10 cellular contexts compared by ENCODE assay signal in genomic region chr2:200618590-200619021, GRCh38. TPM values are rescaled to one million over a fixed set of nuclear protein-coding genes. Genes with fewer than 3 reads are reported as not detected.
DNase-seq lines count a peak whose midpoint lies in the region; ATAC-seq and TF ChIP-seq lines count a peak whose summit lies in the region.
"Had no signal": no experiment of that assay in that cellular context is flagged by ENCODE, and none has a peak within 500 bp of the region (broad histone marks: within the 10 kb centered on the region; RNA-seq: fewer than 3 reads in every experiment).

No MANE protein-coding gene starts in this region.

- no peaks in the 10 kb centered on the region for H3K9me3 Mint-ChIP-seq in activated naive CD8-positive, alpha-beta T cell treated with anti-CD3 and anti-CD28 coated beads for 36 hours
- H3K9me3 Mint-ChIP-seq: IgD-negative memory B cell had no signal

- no peak overlapping the region for H3K4me3 Mint-ChIP-seq in activated naive CD8-positive, alpha-beta T cell treated with anti-CD3 and anti-CD28 coated beads for 36 hours
- H3K4me3 Mint-ChIP-seq: IgD-negative memory B cell had no signal

- no peak overlapping the region for H3K27ac ChIP-seq in C4-2B
- H3K27ac ChIP-seq: esophagus squamous epithelium had no signal

- no peak overlapping the region for H3K27ac Mint-ChIP-seq in activated naive CD8-positive, alpha-beta T cell treated with anti-CD3 and anti-CD28 coated beads for 36 hours

- DNase-seq in Kasumi-1 (lab: John Stamatoyannopoulos, UW), result peak; percentile 71 to 83
- DNase-seq in amniotic epithelial cell (ENCODE audit: low read depth), result peak; percentile 47
- DNase-seq in medulla oblongata (ENCODE audit: extremely low spot score), result peak; percentile 55
- no peak for DNase-seq in activated naive CD8-positive, alpha-beta T cell treated with anti-CD3 and anti-CD28 coated beads for 36 hours
- DNase-seq in NCI-H1105 (lab: John Stamatoyannopoulos, UW), result no peak
- DNase-seq: esophagus squamous epithelium had no signal

- peak; percentile 27 for TF ChIP-seq CTCF in C4-2B (conservative IDR thresholded peaks at IDR 0.05)

- H3K27me3 Mint-ChIP-seq in activated naive CD8-positive, alpha-beta T cell treated with anti-CD3 and anti-CD28 coated beads for 36 hours, result peaks cover 6% of the 10 kb centered on the region

- H3K36me3 Mint-ChIP-seq in activated naive CD8-positive, alpha-beta T cell treated with anti-CD3 and anti-CD28 coated beads for 36 hours, result no peaks in the 10 kb centered on the region
- H3K36me3 Mint-ChIP-seq: IgD-negative memory B cell had no signal

- no peak for ATAC-seq in HG03354 (IDR thresholded peaks at IDR 0.05; ENCODE audit: poor library complexity, severe bottlenecking, unreplicated experiment)
- no peak for ATAC-seq in HG03025 (IDR thresholded peaks at IDR 0.05; ENCODE audit: low FRiP score, unreplicated experiment)

- H3K4me1 Mint-ChIP-seq in activated naive CD8-positive, alpha-beta T cell treated with anti-CD3 and anti-CD28 coated beads for 36 hours, result peaks cover 10% of the 10 kb centered on the region

RNA-seq across cellular contexts. Expression of gene AOX1, which starts 32.8 kb away (rescaled TPM):
- under 1 TPM in 1 of 2 experiments, not detected in 1; 0.19 TPM for total RNA-seq in activated naive CD8-positive, alpha-beta T cell treated with anti-CD3 and anti-CD28 coated beads for 36 hours

Comparison
In these comparisons a context has a peak if more than half of its experiments do, and no peak if none do; other contexts are left out.
1. DNase-seq: peak in Kasumi-1 (2 of 2), amniotic epithelial cell (single experiment) and medulla oblongata (single experiment); none in activated naive CD8-positive, alpha-beta T cell treated with anti-CD3 and anti-CD28 coated beads for 36 hours (single experiment) and NCI-H1105 (single experiment).